Comparison of ENCODE assay signal across 11 cellular contexts in genomic region chr19:41866284-41866683, GRCh38. TPM values are rescaled to one million over a fixed set of nuclear protein-coding genes. Genes with fewer than 3 reads are reported as not detected.
A peak's percentile ranks its signal among the peaks of the same experiment; 100 is the strongest.
DNase-seq lines count a peak whose midpoint lies in the region; ATAC-seq and TF ChIP-seq lines count a peak whose summit lies in the region.
"Had no signal": no experiment of that assay in that cellular context is flagged by ENCODE, and none has a peak within 500 bp of the region (broad histone marks: within the 10 kb centered on the region; RNA-seq: fewer than 3 reads in every experiment).

No MANE protein-coding gene starts in this region.

- DNase-seq in A673 (ENCODE audit: low spot score) (no peak), EL (peak; percentile 28), SK-N-MC (ENCODE audit: low read depth, low spot score) (no peak), endothelial cell (ENCODE audit: low spot score) (no peak), NCI-H82 (lab: John Stamatoyannopoulos, UW) (no peak), NCI-H2029 (lab: John Stamatoyannopoulos, UW) (no peak)
- DNase-seq: NCI-H446 treated with DMSO at 0.1 percent for 48 hours, sigmoid colon had no signal

- H3K9me3 ChIP-seq in A673 (ENCODE audit: low read depth, low read length, poor library complexity, severe bottlenecking): no peaks in the 10 kb centered on the region
- H3K9me3 ChIP-seq in SK-N-MC (ENCODE audit: low read depth, low read length): no peaks in the 10 kb centered on the region
- H3K9me3 ChIP-seq: sigmoid colon had no signal

- no peaks in the 10 kb centered on the region for H3K27me3 ChIP-seq in A673 (replicated peaks; ENCODE audit: insufficient read depth, low read depth, low read length, poor library complexity)
- H3K27me3 ChIP-seq: sigmoid colon had no signal

- H3K4me1 Mint-ChIP-seq in endothelial cell (ENCODE audit: unreplicated experiment): peaks cover 41% of the 10 kb centered on the region

- BruUV-seq in A673 (replicated peaks; lab: Mats Ljungman, UMichigan): no TSS peak

- CTCF ChIA-PET in A673 (lab: Charles Lee): no interaction called here

- H3K4me3 Mint-ChIP-seq in endothelial cell (ENCODE audit: unreplicated experiment): no peak overlapping the region

- H3K4me1 ChIP-seq in A673 (ENCODE audit: insufficient read depth, low read length, poor library complexity, severe bottlenecking): peaks cover 53% of the 10 kb centered on the region

- no peaks in the 10 kb centered on the region for H3K9me3 Mint-ChIP-seq in endothelial cell (ENCODE audit: unreplicated experiment)

- no peak overlapping the region for H3K9ac ChIP-seq in SK-N-MC (ENCODE audit: insufficient read length)

- peak overlapping the region; percentile 8 for H3K27ac Mint-ChIP-seq in endothelial cell (ENCODE audit: unreplicated experiment)

- H3K4me3 ChIP-seq in A673 (ENCODE audit: low read depth, low read length, poor library complexity, severe bottlenecking) (no peak overlapping the region), SK-N-MC (no peak overlapping the region)
- H3K4me3 ChIP-seq: sigmoid colon had no signal

- no peak for ATAC-seq in GM21619 (IDR thresholded peaks at IDR 0.05; ENCODE audit: unreplicated experiment)
- ATAC-seq in GM19023 (IDR thresholded peaks at IDR 0.05; ENCODE audit: unreplicated experiment): no peak

- intact Hi-C loops in A673 (cut with micrococcal nuclease; ENCODE audit: unreplicated experiment): no loop called here

- H3K27ac ChIP-seq in A673 (ENCODE audit: low read depth, low read length, poor library complexity, severe bottlenecking) (peak overlapping the region; percentile 13), SK-N-MC (peak overlapping the region; percentile 60)
- H3K27ac ChIP-seq: sigmoid colon had no signal

- TF ChIP-seq CTCF in A673 (conservative IDR thresholded peaks at IDR 0.05; ENCODE audit: low read depth, low read length) (no peak), endothelial cell (IDR thresholded peaks at IDR 0.05; ENCODE audit: unreplicated experiment) (no peak)

- peaks cover 15% of the 10 kb centered on the region for H3K27me3 Mint-ChIP-seq in endothelial cell (ENCODE audit: unreplicated experiment)

- POLR2A ChIA-PET in A673 (lab: Charles Lee; ENCODE audit: low non-redundant PET): no interaction called here

- H3K36me3 ChIP-seq in A673 (ENCODE audit: insufficient read depth, low read length, poor library complexity, severe bottlenecking): peaks cover 98% of the 10 kb centered on the region
- H3K36me3 ChIP-seq in SK-N-MC (ENCODE audit: insufficient read depth, low read length): peaks cover 94% of the 10 kb centered on the region

- peaks cover 57% of the 10 kb centered on the region for H3K36me3 Mint-ChIP-seq in endothelial cell (ENCODE audit: low read depth, unreplicated experiment)

RNA-seq across cellular contexts. Expression of gene RPS19, which starts 6.2 kb away (rescaled TPM):
- total RNA-seq in A673 (2021) (2,479 and 2,559 TPM in 2 replicates), endothelial cell (ENCODE audit: unreplicated experiment) (3,886 TPM)

RNA-seq across cellular contexts. Expression of gene CD79A, which starts 10.8 kb away (rescaled TPM):
- total RNA-seq in A673 (2021) (14.4 and 17.8 TPM in 2 replicates), endothelial cell (ENCODE audit: unreplicated experiment) (1.1 TPM)
- total RNA-seq: lung microvascular endothelial cell, sigmoid colon had no signal

RNA-seq across cellular contexts. Expression of gene ARHGEF1, which starts 16.7 kb away (rescaled TPM):
- total RNA-seq in A673 (2021): 159 and 164 TPM in 2 replicates
- 113 TPM for total RNA-seq in endothelial cell (ENCODE audit: unreplicated experiment)

RNA-seq across cellular contexts. Expression of gene DMRTC2, which starts 21.4 kb away (rescaled TPM):
- total RNA-seq in A673 (2021): not detected in 2 replicates
- not detected for total RNA-seq in endothelial cell (ENCODE audit: unreplicated experiment)
- total RNA-seq: lung microvascular endothelial cell, sigmoid colon had no signal

RNA-seq across cellular contexts. Expression of gene LYPD4, which starts 21.8 kb away (rescaled TPM):
- not detected in 2 replicates for total RNA-seq in A673 (2021)
- not detected for total RNA-seq in endothelial cell (ENCODE audit: unreplicated experiment)
- total RNA-seq: lung microvascular endothelial cell, sigmoid colon had no signal
